Comparison of ENCODE assay signal across 2 cellular contexts in the genomic region with DNA sequence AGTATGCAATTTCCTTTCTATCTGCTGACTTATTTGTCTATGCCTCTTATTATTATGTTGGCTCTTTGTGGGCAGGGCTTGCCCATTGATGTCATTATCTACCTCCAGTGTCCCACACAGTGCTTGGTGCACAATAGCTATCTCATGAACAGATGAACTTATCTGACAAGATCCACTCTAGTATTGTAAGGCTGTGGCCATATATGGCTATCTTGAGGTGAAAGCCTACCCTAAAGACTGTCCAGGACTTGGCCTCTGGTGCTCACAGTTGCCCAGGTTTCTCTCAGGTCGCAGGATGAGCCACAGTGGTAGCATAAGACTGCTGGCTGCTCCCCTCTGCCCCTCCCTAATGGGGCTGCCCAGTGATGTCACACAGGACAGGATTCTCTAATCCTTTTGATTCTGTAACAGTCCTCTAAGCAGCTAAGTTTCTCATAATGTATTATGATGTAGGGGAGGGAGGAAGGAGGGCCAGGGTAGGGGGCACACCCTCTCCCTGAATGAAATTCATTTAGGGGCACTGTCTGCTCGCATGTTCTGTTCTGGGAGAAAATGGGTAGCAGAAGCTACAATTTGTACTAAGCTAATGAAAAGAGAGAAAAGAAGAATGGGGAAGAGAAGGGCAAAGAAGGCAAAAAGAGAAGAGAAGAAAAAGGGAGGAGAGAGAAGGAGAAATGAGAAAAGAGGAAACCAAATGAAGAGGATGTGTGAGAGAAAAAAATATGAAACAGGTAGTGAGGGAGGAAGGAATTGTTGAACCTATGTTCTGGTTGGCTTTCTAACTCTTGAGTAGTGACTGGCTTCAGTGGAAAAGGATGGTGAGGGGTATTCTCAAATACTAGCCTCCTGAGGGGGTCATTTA.
TF ChIP-seq lines count a peak whose summit lies in the region.

No MANE protein-coding gene starts in this region.

TF ChIP-seq in GM23338, 12 proteins besides CTCF, POLR2A, EP300 and RAD21:
- TF ChIP-seq EZH2phosphoT487 (IDR thresholded peaks at IDR 0.05; ENCODE audit: unreplicated experiment) (no peak), EZH2 (IDR thresholded peaks at IDR 0.05; ENCODE audit: low read depth, unreplicated experiment) (no peak)
- TF ChIP-seq, protein P1, sequence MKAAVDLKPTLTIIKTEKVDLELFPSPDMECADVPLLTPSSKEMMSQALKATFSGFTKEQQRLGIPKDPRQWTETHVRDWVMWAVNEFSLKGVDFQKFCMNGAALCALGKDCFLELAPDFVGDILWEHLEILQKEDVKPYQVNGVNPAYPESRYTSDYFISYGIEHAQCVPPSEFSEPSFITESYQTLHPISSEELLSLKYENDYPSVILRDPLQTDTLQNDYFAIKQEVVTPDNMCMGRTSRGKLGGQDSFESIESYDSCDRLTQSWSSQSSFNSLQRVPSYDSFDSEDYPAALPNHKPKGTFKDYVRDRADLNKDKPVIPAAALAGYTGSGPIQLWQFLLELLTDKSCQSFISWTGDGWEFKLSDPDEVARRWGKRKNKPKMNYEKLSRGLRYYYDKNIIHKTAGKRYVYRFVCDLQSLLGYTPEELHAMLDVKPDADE (IDR thresholded peaks at IDR 0.05), result no peak

TF ChIP-seq in WTC11, 78 proteins besides CTCF, POLR2A, EP300 and RAD21:
- TF ChIP-seq ESRRA (CRISPR knock-in tag; IDR thresholded peaks at IDR 0.05; ENCODE audit: borderline replicate concordance) (no peak), CBFB (CRISPR knock-in tag; IDR thresholded peaks at IDR 0.05; ENCODE audit: low read depth) (no peak), ELF4 (CRISPR knock-in tag; IDR thresholded peaks at IDR 0.05; ENCODE audit: low read depth) (no peak), ATF1 (CRISPR knock-in tag; IDR thresholded peaks at IDR 0.05) (no peak), HMGXB4 (CRISPR knock-in tag; IDR thresholded peaks at IDR 0.05) (no peak), ZNF219 (CRISPR knock-in tag; IDR thresholded peaks at IDR 0.05; ENCODE audit: borderline replicate concordance) (no peak), FOXJ3 (CRISPR knock-in tag; IDR thresholded peaks at IDR 0.05; ENCODE audit: borderline replicate concordance) (no peak), AFF4 (CRISPR knock-in tag; IDR thresholded peaks at IDR 0.05; ENCODE audit: borderline replicate concordance) (no peak), OVOL2 (CRISPR knock-in tag; IDR thresholded peaks at IDR 0.05; ENCODE audit: borderline replicate concordance) (no peak)
- TF ChIP-seq, protein P2, sequence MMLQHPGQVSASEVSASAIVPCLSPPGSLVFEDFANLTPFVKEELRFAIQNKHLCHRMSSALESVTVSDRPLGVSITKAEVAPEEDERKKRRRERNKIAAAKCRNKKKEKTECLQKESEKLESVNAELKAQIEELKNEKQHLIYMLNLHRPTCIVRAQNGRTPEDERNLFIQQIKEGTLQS (CRISPR knock-in tag; conservative IDR thresholded peaks at IDR 0.05), result no peak
- TF ChIP-seq, protein P3, sequence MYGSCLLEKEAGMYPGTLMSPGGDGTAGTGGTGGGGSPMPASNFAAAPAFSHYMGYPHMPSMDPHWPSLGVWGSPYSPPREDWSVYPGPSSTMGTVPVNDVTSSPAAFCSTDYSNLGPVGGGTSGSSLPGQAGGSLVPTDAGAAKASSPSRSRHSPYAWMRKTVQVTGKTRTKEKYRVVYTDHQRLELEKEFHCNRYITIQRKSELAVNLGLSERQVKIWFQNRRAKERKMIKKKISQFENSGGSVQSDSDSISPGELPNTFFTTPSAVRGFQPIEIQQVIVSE (CRISPR knock-in tag; IDR thresholded peaks at IDR 0.05; ENCODE audit: borderline replicate concordance), result no peak
- TF ChIP-seq, protein P4, sequence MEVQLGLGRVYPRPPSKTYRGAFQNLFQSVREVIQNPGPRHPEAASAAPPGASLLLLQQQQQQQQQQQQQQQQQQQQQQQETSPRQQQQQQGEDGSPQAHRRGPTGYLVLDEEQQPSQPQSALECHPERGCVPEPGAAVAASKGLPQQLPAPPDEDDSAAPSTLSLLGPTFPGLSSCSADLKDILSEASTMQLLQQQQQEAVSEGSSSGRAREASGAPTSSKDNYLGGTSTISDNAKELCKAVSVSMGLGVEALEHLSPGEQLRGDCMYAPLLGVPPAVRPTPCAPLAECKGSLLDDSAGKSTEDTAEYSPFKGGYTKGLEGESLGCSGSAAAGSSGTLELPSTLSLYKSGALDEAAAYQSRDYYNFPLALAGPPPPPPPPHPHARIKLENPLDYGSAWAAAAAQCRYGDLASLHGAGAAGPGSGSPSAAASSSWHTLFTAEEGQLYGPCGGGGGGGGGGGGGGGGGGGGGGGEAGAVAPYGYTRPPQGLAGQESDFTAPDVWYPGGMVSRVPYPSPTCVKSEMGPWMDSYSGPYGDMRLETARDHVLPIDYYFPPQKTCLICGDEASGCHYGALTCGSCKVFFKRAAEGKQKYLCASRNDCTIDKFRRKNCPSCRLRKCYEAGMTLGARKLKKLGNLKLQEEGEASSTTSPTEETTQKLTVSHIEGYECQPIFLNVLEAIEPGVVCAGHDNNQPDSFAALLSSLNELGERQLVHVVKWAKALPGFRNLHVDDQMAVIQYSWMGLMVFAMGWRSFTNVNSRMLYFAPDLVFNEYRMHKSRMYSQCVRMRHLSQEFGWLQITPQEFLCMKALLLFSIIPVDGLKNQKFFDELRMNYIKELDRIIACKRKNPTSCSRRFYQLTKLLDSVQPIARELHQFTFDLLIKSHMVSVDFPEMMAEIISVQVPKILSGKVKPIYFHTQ (CRISPR knock-in tag; IDR thresholded peaks at IDR 0.05), result no peak
- TF ChIP-seq, protein P5, sequence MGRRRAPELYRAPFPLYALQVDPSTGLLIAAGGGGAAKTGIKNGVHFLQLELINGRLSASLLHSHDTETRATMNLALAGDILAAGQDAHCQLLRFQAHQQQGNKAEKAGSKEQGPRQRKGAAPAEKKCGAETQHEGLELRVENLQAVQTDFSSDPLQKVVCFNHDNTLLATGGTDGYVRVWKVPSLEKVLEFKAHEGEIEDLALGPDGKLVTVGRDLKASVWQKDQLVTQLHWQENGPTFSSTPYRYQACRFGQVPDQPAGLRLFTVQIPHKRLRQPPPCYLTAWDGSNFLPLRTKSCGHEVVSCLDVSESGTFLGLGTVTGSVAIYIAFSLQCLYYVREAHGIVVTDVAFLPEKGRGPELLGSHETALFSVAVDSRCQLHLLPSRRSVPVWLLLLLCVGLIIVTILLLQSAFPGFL (CRISPR knock-in tag; IDR thresholded peaks at IDR 0.05; ENCODE audit: borderline replicate concordance), result no peak
- TF ChIP-seq, protein P6, sequence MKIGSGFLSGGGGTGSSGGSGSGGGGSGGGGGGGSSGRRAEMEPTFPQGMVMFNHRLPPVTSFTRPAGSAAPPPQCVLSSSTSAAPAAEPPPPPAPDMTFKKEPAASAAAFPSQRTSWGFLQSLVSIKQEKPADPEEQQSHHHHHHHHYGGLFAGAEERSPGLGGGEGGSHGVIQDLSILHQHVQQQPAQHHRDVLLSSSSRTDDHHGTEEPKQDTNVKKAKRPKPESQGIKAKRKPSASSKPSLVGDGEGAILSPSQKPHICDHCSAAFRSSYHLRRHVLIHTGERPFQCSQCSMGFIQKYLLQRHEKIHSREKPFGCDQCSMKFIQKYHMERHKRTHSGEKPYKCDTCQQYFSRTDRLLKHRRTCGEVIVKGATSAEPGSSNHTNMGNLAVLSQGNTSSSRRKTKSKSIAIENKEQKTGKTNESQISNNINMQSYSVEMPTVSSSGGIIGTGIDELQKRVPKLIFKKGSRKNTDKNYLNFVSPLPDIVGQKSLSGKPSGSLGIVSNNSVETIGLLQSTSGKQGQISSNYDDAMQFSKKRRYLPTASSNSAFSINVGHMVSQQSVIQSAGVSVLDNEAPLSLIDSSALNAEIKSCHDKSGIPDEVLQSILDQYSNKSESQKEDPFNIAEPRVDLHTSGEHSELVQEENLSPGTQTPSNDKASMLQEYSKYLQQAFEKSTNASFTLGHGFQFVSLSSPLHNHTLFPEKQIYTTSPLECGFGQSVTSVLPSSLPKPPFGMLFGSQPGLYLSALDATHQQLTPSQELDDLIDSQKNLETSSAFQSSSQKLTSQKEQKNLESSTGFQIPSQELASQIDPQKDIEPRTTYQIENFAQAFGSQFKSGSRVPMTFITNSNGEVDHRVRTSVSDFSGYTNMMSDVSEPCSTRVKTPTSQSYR (CRISPR knock-in tag; IDR thresholded peaks at IDR 0.05), result no peak
